1 cellular context compared by ENCODE assay signal in the genomic region with DNA sequence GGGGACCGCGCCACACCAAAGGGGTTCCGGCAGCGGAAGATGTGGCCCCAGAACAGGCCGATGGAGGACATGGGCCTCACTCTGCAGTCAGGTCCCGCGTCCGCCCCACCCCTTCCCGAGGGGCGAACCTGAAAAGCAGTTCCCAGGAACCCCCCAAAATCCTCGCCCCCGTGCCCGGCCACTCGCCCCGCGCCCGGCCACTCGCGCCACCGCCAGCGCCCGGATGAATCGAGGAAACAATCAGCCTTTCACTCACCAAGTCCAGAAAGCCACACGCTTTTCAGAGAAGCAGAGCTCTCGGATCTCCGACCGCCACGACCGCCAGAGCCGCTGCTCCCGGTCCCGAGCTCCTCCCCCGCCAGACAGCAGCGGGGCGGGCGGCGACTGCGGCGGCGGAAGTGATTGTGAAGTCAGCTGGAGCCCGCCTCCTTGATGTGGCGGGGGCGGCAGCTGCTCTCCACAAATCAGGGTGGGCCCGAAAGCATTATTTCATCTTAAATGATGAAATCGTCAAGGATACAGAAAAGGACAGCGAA.
TF ChIP-seq lines count a peak whose summit lies in the region.

A gene with protein sequence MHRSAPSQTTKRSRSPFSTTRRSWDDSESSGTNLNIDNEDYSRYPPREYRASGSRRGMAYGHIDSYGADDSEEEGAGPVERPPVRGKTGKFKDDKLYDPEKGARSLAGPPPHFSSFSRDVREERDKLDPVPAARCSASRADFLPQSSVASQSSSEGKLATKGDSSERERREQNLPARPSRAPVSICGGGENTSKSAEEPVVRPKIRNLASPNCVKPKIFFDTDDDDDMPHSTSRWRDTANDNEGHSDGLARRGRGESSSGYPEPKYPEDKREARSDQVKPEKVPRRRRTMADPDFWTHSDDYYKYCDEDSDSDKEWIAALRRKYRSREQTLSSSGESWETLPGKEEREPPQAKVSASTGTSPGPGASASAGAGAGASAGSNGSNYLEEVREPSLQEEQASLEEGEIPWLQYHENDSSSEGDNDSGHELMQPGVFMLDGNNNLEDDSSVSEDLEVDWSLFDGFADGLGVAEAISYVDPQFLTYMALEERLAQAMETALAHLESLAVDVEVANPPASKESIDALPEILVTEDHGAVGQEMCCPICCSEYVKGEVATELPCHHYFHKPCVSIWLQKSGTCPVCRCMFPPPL (minus strand): TSS at position 338 of the 536 bp plus-strand sequence. CDS start 2,380 bp downstream, outside the sequence.

TF ChIP-seq in HepG2, 621 proteins besides CTCF, POLR2A, EP300 and RAD21 (continued from another document and continues in another):
- no peak for TF ChIP-seq MXI1 (IDR thresholded peaks at IDR 0.05; ENCODE audit: borderline replicate concordance, low read depth, low read length)
- no peak for TF ChIP-seq HNRNPH1 (optimal IDR thresholded peaks at IDR 0.05; ENCODE audit: low read depth, low read length)
- TF ChIP-seq HHEX (CRISPR knock-in tag; IDR thresholded peaks at IDR 0.05): no peak
- no peak for TF ChIP-seq ZNF558 (CRISPR knock-in tag; IDR thresholded peaks at IDR 0.05; ENCODE audit: borderline replicate concordance)
- TF ChIP-seq, protein P1, sequence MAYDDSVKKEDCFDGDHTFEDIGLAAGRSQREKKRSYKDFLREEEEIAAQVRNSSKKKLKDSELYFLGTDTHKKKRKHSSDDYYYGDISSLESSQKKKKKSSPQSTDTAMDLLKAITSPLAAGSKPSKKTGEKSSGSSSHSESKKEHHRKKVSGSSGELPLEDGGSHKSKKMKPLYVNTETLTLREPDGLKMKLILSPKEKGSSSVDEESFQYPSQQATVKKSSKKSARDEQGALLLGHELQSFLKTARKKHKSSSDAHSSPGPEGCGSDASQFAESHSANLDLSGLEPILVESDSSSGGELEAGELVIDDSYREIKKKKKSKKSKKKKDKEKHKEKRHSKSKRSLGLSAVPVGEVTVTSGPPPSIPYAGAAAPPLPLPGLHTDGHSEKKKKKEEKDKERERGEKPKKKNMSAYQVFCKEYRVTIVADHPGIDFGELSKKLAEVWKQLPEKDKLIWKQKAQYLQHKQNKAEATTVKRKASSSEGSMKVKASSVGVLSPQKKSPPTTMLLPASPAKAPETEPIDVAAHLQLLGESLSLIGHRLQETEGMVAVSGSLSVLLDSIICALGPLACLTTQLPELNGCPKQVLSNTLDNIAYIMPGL (CRISPR knock-in tag; IDR thresholded peaks at IDR 0.05; ENCODE audit: borderline replicate concordance in 1 of 2, low read depth in 1 of 2): 0 out of 4 replicates have a peak, but pooled peaks of 1 of the 2 experiments have one; percentile 31
- TF ChIP-seq, protein P2, sequence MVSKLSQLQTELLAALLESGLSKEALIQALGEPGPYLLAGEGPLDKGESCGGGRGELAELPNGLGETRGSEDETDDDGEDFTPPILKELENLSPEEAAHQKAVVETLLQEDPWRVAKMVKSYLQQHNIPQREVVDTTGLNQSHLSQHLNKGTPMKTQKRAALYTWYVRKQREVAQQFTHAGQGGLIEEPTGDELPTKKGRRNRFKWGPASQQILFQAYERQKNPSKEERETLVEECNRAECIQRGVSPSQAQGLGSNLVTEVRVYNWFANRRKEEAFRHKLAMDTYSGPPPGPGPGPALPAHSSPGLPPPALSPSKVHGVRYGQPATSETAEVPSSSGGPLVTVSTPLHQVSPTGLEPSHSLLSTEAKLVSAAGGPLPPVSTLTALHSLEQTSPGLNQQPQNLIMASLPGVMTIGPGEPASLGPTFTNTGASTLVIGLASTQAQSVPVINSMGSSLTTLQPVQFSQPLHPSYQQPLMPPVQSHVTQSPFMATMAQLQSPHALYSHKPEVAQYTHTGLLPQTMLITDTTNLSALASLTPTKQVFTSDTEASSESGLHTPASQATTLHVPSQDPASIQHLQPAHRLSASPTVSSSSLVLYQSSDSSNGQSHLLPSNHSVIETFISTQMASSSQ (IDR thresholded peaks at IDR 0.05; ENCODE audit: low read depth): no peak
- TF ChIP-seq, protein P2 (CRISPR knock-in tag; IDR thresholded peaks at IDR 0.05; ENCODE audit: borderline replicate concordance): no peak
- no peak for TF ChIP-seq ZC3H13 (CRISPR knock-in tag; IDR thresholded peaks at IDR 0.05)
- TF ChIP-seq TAF15 (IDR thresholded peaks at IDR 0.05; ENCODE audit: low read depth, low read length, poor library complexity, severe bottlenecking): no peak
- TF ChIP-seq NRL (CRISPR knock-in tag; IDR thresholded peaks at IDR 0.05; ENCODE audit: borderline replicate concordance): no peak
- TF ChIP-seq NCOA5 (CRISPR knock-in tag; IDR thresholded peaks at IDR 0.05): no peak
- TF ChIP-seq, protein P3, sequence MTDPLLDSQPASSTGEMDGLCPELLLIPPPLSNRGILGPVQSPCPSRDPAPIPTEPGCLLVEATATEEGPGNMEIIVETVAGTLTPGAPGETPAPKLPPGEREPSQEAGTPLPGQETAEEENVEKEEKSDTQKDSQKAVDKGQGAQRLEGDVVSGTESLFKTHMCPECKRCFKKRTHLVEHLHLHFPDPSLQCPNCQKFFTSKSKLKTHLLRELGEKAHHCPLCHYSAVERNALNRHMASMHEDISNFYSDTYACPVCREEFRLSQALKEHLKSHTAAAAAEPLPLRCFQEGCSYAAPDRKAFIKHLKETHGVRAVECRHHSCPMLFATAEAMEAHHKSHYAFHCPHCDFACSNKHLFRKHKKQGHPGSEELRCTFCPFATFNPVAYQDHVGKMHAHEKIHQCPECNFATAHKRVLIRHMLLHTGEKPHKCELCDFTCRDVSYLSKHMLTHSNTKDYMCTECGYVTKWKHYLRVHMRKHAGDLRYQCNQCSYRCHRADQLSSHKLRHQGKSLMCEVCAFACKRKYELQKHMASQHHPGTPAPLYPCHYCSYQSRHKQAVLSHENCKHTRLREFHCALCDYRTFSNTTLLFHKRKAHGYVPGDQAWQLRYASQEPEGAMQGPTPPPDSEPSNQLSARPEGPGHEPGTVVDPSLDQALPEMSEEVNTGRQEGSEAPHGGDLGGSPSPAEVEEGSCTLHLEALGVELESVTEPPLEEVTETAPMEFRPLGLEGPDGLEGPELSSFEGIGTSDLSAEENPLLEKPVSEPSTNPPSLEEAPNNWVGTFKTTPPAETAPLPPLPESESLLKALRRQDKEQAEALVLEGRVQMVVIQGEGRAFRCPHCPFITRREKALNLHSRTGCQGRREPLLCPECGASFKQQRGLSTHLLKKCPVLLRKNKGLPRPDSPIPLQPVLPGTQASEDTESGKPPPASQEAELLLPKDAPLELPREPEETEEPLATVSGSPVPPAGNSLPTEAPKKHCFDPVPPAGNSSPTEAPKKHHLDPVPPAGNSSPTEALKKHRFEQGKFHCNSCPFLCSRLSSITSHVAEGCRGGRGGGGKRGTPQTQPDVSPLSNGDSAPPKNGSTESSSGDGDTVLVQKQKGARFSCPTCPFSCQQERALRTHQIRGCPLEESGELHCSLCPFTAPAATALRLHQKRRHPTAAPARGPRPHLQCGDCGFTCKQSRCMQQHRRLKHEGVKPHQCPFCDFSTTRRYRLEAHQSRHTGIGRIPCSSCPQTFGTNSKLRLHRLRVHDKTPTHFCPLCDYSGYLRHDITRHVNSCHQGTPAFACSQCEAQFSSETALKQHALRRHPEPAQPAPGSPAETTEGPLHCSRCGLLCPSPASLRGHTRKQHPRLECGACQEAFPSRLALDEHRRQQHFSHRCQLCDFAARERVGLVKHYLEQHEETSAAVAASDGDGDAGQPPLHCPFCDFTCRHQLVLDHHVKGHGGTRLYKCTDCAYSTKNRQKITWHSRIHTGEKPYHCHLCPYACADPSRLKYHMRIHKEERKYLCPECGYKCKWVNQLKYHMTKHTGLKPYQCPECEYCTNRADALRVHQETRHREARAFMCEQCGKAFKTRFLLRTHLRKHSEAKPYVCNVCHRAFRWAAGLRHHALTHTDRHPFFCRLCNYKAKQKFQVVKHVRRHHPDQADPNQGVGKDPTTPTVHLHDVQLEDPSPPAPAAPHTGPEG (CRISPR knock-in tag; IDR thresholded peaks at IDR 0.05): peak; percentile 47; the same call in 1 of the 2 replicates
- no peak for TF ChIP-seq ZNF260 (CRISPR knock-in tag; IDR thresholded peaks at IDR 0.05; ENCODE audit: borderline replicate concordance, low read depth)
- peak; percentile 32; the same call in 1 of the 2 replicates for TF ChIP-seq ELF1 (CRISPR knock-in tag; IDR thresholded peaks at IDR 0.05)
- peak; percentile 39; the same call in 1 of the 2 replicates for TF ChIP-seq POLR2AphosphoS5 (IDR thresholded peaks at IDR 0.05; ENCODE audit: low read depth, low read length)
- TF ChIP-seq ZNF256 (CRISPR knock-in tag; conservative IDR thresholded peaks at IDR 0.05): no peak
- no peak for TF ChIP-seq STAG1 (CRISPR knock-in tag; IDR thresholded peaks at IDR 0.05)
- TF ChIP-seq MED1 (CRISPR knock-in tag; IDR thresholded peaks at IDR 0.05): no peak
- TF ChIP-seq ZNF619 (CRISPR knock-in tag; IDR thresholded peaks at IDR 0.05): no peak
- TF ChIP-seq CENPX (CRISPR knock-in tag; IDR thresholded peaks at IDR 0.05): no peak
- TF ChIP-seq ZFP41 (CRISPR knock-in tag; IDR thresholded peaks at IDR 0.05; ENCODE audit: borderline replicate concordance): no peak
- TF ChIP-seq REPIN1 (CRISPR knock-in tag; IDR thresholded peaks at IDR 0.05; ENCODE audit: borderline replicate concordance, low read depth): no peak
- TF ChIP-seq MAFK (conservative IDR thresholded peaks at IDR 0.05 in 1 of 2, IDR thresholded peaks at IDR 0.05 in 1 of 2; ENCODE audit: low read length in 2 of 2): no peak
- no peak for TF ChIP-seq KDM5A (IDR thresholded peaks at IDR 0.05; ENCODE audit: borderline replicate concordance, low read length)
- TF ChIP-seq ZNF703 (CRISPR knock-in tag; IDR thresholded peaks at IDR 0.05; ENCODE audit: borderline replicate concordance): no peak
- no peak for TF ChIP-seq SAFB2 (CRISPR knock-in tag; IDR thresholded peaks at IDR 0.05; ENCODE audit: borderline replicate concordance, low read depth)
- no peak for TF ChIP-seq TSC22D2 (CRISPR knock-in tag; IDR thresholded peaks at IDR 0.05; ENCODE audit: borderline replicate concordance)
- TF ChIP-seq, protein P4, sequence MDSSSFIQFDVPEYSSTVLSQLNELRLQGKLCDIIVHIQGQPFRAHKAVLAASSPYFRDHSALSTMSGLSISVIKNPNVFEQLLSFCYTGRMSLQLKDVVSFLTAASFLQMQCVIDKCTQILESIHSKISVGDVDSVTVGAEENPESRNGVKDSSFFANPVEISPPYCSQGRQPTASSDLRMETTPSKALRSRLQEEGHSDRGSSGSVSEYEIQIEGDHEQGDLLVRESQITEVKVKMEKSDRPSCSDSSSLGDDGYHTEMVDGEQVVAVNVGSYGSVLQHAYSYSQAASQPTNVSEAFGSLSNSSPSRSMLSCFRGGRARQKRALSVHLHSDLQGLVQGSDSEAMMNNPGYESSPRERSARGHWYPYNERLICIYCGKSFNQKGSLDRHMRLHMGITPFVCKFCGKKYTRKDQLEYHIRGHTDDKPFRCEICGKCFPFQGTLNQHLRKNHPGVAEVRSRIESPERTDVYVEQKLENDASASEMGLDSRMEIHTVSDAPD (CRISPR knock-in tag; IDR thresholded peaks at IDR 0.05): no peak
- TF ChIP-seq AKAP8 (CRISPR knock-in tag; IDR thresholded peaks at IDR 0.05): no peak
- TF ChIP-seq KAT2B (IDR thresholded peaks at IDR 0.05; ENCODE audit: borderline replicate concordance, low read depth, low read length): no peak
- TF ChIP-seq NFE2L1 (CRISPR knock-in tag; IDR thresholded peaks at IDR 0.05; ENCODE audit: borderline replicate concordance): no peak
- TF ChIP-seq ATF1 (CRISPR knock-in tag; IDR thresholded peaks at IDR 0.05): no peak
- TF ChIP-seq YY1 (IDR thresholded peaks at IDR 0.05; ENCODE audit: insufficient read depth, insufficient replicate concordance, low read depth, low read length): no peak
- TF ChIP-seq ZNF180 (CRISPR knock-in tag; IDR thresholded peaks at IDR 0.05; ENCODE audit: borderline replicate concordance, low read depth): 0 out of 2 replicates have a peak, but pooled peaks have one; percentile 38
- TF ChIP-seq, protein P5, sequence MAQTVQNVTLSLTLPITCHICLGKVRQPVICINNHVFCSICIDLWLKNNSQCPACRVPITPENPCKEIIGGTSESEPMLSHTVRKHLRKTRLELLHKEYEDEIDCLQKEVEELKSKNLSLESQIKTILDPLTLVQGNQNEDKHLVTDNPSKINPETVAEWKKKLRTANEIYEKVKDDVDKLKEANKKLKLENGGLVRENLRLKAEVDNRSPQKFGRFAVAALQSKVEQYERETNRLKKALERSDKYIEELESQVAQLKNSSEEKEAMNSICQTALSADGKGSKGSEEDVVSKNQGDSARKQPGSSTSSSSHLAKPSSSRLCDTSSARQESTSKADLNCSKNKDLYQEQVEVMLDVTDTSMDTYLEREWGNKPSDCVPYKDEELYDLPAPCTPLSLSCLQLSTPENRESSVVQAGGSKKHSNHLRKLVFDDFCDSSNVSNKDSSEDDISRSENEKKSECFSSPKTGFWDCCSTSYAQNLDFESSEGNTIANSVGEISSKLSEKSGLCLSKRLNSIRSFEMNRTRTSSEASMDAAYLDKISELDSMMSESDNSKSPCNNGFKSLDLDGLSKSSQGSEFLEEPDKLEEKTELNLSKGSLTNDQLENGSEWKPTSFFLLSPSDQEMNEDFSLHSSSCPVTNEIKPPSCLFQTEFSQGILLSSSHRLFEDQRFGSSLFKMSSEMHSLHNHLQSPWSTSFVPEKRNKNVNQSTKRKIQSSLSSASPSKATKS (CRISPR knock-in tag; IDR thresholded peaks at IDR 0.05): no peak
- TF ChIP-seq RAD51 (IDR thresholded peaks at IDR 0.05; ENCODE audit: borderline replicate concordance): no peak
- no peak for TF ChIP-seq ZSCAN25 (CRISPR knock-in tag; IDR thresholded peaks at IDR 0.05)
- no peak for TF ChIP-seq HDAC6 (IDR thresholded peaks at IDR 0.05; ENCODE audit: low read depth, low read length)
- TF ChIP-seq, protein P6, sequence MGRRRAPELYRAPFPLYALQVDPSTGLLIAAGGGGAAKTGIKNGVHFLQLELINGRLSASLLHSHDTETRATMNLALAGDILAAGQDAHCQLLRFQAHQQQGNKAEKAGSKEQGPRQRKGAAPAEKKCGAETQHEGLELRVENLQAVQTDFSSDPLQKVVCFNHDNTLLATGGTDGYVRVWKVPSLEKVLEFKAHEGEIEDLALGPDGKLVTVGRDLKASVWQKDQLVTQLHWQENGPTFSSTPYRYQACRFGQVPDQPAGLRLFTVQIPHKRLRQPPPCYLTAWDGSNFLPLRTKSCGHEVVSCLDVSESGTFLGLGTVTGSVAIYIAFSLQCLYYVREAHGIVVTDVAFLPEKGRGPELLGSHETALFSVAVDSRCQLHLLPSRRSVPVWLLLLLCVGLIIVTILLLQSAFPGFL (CRISPR knock-in tag; IDR thresholded peaks at IDR 0.05): no peak
- TF ChIP-seq HNRNPLL (IDR thresholded peaks at IDR 0.05; ENCODE audit: low read depth, low read length, poor library complexity, severe bottlenecking): peak; percentile 42
- no peak for TF ChIP-seq ZBTB20 (CRISPR knock-in tag; IDR thresholded peaks at IDR 0.05; ENCODE audit: borderline replicate concordance, low read depth)
- TF ChIP-seq CC2D1A (CRISPR knock-in tag; IDR thresholded peaks at IDR 0.05): no peak
- TF ChIP-seq ZNF839 (CRISPR knock-in tag; IDR thresholded peaks at IDR 0.05; ENCODE audit: borderline replicate concordance): no peak
- TF ChIP-seq MAFF (IDR thresholded peaks at IDR 0.05; ENCODE audit: low read depth, low read length): no peak
- TF ChIP-seq ZNF746 (CRISPR knock-in tag; IDR thresholded peaks at IDR 0.05): no peak
